ENCODE assay signal across 12 cellular contexts in the genomic region with DNA sequence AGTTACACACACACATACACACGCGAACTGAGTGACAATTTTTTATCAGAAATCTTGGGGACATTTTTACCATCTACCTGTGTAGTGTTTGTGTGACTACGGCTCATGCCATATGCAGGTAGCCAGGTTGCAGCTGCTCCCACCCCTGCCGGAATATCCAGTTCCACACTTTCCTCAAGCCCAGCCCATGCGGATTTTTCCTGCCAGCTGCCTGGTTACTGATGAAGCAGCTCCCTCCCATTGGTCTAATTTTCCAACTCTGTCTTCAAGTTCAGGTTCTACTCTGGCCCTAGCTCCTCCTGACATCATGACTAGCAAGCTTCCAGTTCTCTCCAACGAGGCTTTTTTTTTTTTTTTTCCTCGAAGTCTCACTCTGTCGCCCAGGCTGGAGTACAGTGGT. TPM values are rescaled to one million over a fixed set of nuclear protein-coding genes. Genes with fewer than 3 reads are reported as not detected.
DNase-seq lines count a peak whose midpoint lies in the region; ATAC-seq and TF ChIP-seq lines count a peak whose summit lies in the region.
"Had no signal": no experiment of that assay in that cellular context is flagged by ENCODE, and none has a peak within 500 bp of the region (broad histone marks: within the 10 kb centered on the region; RNA-seq: fewer than 3 reads in every experiment).

No MANE protein-coding gene starts in this region.

- WGBS in mammary epithelial cell (ENCODE audit: low coverage, missing lambda C conversion rate), result 28% methylated on average over 8 of the region's 8 CpGs

- H3K36me3 ChIP-seq in mammary epithelial cell (ENCODE audit: insufficient read depth, low read length) (no peaks in the 10 kb centered on the region), left lung (no peaks in the 10 kb centered on the region)
- H3K36me3 ChIP-seq: gastrocnemius medialis had no signal

- DNase-seq in Ammon's horn (ENCODE audit: low spot score) (peak; percentile 49), LNCaP clone FGC (ENCODE audit: low read depth) (peak; percentile 85), mammary epithelial cell (peak; percentile 51), left lung (no peak), SKM-1 (lab: John Stamatoyannopoulos, UW; ENCODE audit: unreplicated experiment) (no peak)
- no peak for DNase-seq in activated T-cell treated with anti-CD3 and anti-CD28 coated beads, Interleukin-2, amount 50 U/mL, for 1 hour
- DNase-seq: activated naive CD8-positive, alpha-beta T cell treated with anti-CD3 and anti-CD28 coated beads, Interleukin-2, amount 50 U/mL, for 24 hours; CD4-positive, alpha-beta memory T cell; gastrocnemius medialis; T1000 had no signal

- peaks cover 4% of the 10 kb centered on the region for H3K9me3 ChIP-seq in mammary epithelial cell (replicated peaks; ENCODE audit: insufficient read depth, low read length)
- no peaks in the 10 kb centered on the region for H3K9me3 ChIP-seq in left lung
- H3K9me3 ChIP-seq: gastrocnemius medialis had no signal

- H3K79me2 ChIP-seq in mammary epithelial cell (ENCODE audit: insufficient read depth, low read length), result no peaks in the 10 kb centered on the region

- H3K4me1 ChIP-seq in mammary epithelial cell (ENCODE audit: insufficient read depth, low read length), result no peaks in the 10 kb centered on the region
- no peaks in the 10 kb centered on the region for H3K4me1 ChIP-seq in left lung
- H3K4me1 ChIP-seq: gastrocnemius medialis had no signal

- no peaks in the 10 kb centered on the region for H4K20me1 ChIP-seq in mammary epithelial cell (ENCODE audit: insufficient read depth, low read length)

- no peaks in the 10 kb centered on the region for H3K27me3 ChIP-seq in mammary epithelial cell (ENCODE audit: insufficient read depth, low read length)
- no peaks in the 10 kb centered on the region for H3K27me3 ChIP-seq in left lung
- H3K27me3 ChIP-seq: gastrocnemius medialis had no signal

- intact Hi-C loops in mammary epithelial cell (cut with micrococcal nuclease), result no loop called here
- intact Hi-C loops in left lung (cut with DNase I), result no loop called here

- CTCF ChIA-PET in mammary epithelial cell (lab: Charles Lee; ENCODE audit: low non-redundant PET), result interaction anchor here (0.6 kb wide), 1 partner anchor 408 kb away, joined by 5 read pairs; no protein-coding TSS in a partner anchor

- H3K27ac ChIP-seq in mammary epithelial cell (ENCODE audit: insufficient read depth, low read depth, low read length) (no peak overlapping the region), left lung (no peak overlapping the region)
- H3K27ac ChIP-seq: gastrocnemius medialis had no signal

- no peak for TF ChIP-seq CTCF in LNCaP clone FGC (IDR thresholded peaks at IDR 0.05; ENCODE audit: control insufficient read depth, extremely low read depth, insufficient read depth)
- no peak for TF ChIP-seq CTCF in mammary epithelial cell (conservative IDR thresholded peaks at IDR 0.05 in 1 of 2, IDR thresholded peaks at IDR 0.05 in 1 of 2; ENCODE audit: extremely low read depth in 1 of 2, insufficient read depth in 1 of 2, low read depth in 1 of 2, low read length in 2 of 2)
- no peak for TF ChIP-seq CTCF in left lung (IDR thresholded peaks at IDR 0.05)

- BruUV-seq in mammary epithelial cell (replicated peaks; lab: Mats Ljungman, UMichigan), result no TSS peak

- ATAC-seq in left lung (peak; percentile 90), HG02610 (IDR thresholded peaks at IDR 0.05; ENCODE audit: unreplicated experiment) (no peak), GM18909 (IDR thresholded peaks at IDR 0.05; ENCODE audit: poor library complexity, unreplicated experiment) (no peak)
- ATAC-seq: activated naive CD8-positive, alpha-beta T cell treated with anti-CD3 and anti-CD28 coated beads, Interleukin-2, amount 50 U/mL, for 24 hours had no signal

- dilution Hi-C loops in mammary epithelial cell (cut with HindIII; ENCODE audit: low sequenced_read_pairs), result no loop called here

- no peak overlapping the region for H3K9ac ChIP-seq in mammary epithelial cell (ENCODE audit: insufficient read depth, low read length)

- H3K4me2 ChIP-seq in mammary epithelial cell (ENCODE audit: insufficient read depth, low read depth, low read length), result no peak overlapping the region

- no peak overlapping the region for H3K4me3 ChIP-seq in LNCaP clone FGC (ENCODE audit: low read depth, low read length)
- H3K4me3 ChIP-seq in mammary epithelial cell (replicated peaks in 1 of 3; ENCODE audit: insufficient read depth in 1 of 3, low read depth in 2 of 3, low read length in 3 of 3), result no peak overlapping the region
- H3K4me3 ChIP-seq in left lung, result no peak overlapping the region
- H3K4me3 ChIP-seq: gastrocnemius medialis had no signal

- no peak overlapping the region for H2AFZ ChIP-seq in mammary epithelial cell (ENCODE audit: low read depth, low read length)

- in situ Hi-C loops in mammary epithelial cell (cut with MboI; ENCODE audit: low sequenced_read_pairs in 2 of 2), result no loop called here

RNA-seq across cellular contexts. Expression of a gene that starts 4.8 kb away (rescaled TPM):
- total RNA-seq in mammary epithelial cell (not detected), left lung (not detected)
- not detected for polyA plus RNA-seq in mammary epithelial cell
- polyA minus RNA-seq in mammary epithelial cell, result not detected
- total RNA-seq: CD4-positive, alpha-beta memory T cell; gastrocnemius medialis had no signal
- polyA plus RNA-seq: CD4-positive, alpha-beta memory T cell had no signal

RNA-seq across cellular contexts. Expression of a gene that starts 8.6 kb away (rescaled TPM):
- total RNA-seq in mammary epithelial cell (under 1 TPM in 1 of 2 donors, not detected in 1; under 0.01 TPM), left lung (1 to 10 TPM; 1.0 to 2.5 TPM)
- polyA plus RNA-seq in mammary epithelial cell, result not detected
- not detected for polyA minus RNA-seq in mammary epithelial cell
- total RNA-seq: CD4-positive, alpha-beta memory T cell had no signal
- polyA plus RNA-seq: CD4-positive, alpha-beta memory T cell had no signal

RNA-seq across cellular contexts. Expression of a gene that starts 25.7 kb away (rescaled TPM):
- total RNA-seq in mammary epithelial cell (not detected), left lung (not detected)
- not detected for polyA plus RNA-seq in mammary epithelial cell
- polyA minus RNA-seq in mammary epithelial cell, result not detected
- total RNA-seq: CD4-positive, alpha-beta memory T cell had no signal
- polyA plus RNA-seq: CD4-positive, alpha-beta memory T cell had no signal

Comparison
In these comparisons a context has a peak if more than half of its experiments do, and no peak if none do; other contexts are left out.
1. DNase-seq: peak in Ammon's horn (single experiment), LNCaP clone FGC (single experiment) and mammary epithelial cell (single experiment); none in left lung (0 of 2), activated T-cell treated with anti-CD3 and anti-CD28 coated beads, Interleukin-2, amount 50 U/mL, for 1 hour (single experiment) and SKM-1 (single experiment).